In the genomic region with DNA sequence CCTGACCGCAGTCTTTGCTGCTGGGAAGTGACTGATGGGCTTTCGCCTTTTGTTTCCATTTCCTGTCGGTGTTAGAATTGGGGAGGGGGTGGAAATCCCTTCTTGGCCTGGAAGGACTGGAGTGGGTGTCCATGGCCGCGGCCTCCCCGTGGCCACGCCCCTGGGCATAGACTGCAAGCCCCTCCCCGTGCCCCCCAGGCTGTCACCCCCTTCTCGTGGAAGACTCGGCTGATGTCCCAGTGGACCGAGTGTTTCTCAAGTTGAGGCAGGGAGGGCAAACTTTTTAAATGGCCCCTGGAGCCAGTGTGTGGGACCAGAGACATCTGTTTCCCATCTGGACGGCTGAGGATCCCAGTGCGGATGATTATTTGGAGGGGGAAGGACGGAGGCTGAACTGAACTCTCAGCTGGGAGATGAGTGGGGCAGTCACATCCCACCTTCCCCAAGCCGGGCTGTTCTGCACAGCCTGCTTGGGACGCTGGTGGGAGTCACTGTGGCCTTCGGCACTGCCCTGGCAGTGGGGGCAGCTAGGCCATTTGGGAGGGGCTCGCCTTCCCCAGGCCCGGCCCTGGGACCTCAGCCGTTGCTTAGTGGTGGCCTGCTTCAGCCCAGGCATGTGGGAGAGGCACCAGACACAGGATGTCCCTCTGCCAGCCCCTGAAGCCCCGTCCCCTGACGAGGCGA, we compare ENCODE assay signal across 8 cellular contexts. TPM values are rescaled to one million over a fixed set of nuclear protein-coding genes. Genes with fewer than 3 reads are reported as not detected.
DNase-seq lines count a peak whose midpoint lies in the region; ATAC-seq and TF ChIP-seq lines count a peak whose summit lies in the region.

No MANE protein-coding gene starts in this region.

- TF ChIP-seq CTCF in coronary artery (IDR thresholded peaks at IDR 0.05), result no peak

- ATAC-seq in GM21717 (IDR thresholded peaks at IDR 0.05; ENCODE audit: unreplicated experiment) (no peak), HG02623 (IDR thresholded peaks at IDR 0.05; ENCODE audit: unreplicated experiment) (no peak)

- peak; percentile 77 for DNase-seq in AG08396 (ENCODE audit: low spot score)
- peak; percentile 52 for DNase-seq in LHCN-M2 (ENCODE audit: low read depth)
- no peak for DNase-seq in coronary artery (ENCODE audit: low spot score)
- peak; percentile 20 for DNase-seq in midbrain (lab: John Stamatoyannopoulos, UW)
- no peak for DNase-seq in NCI-H2029 (lab: John Stamatoyannopoulos, UW)
- DNase-seq in central memory CD4-positive, alpha-beta T cell, result no peak

- H3K4me3 ChIP-seq in coronary artery, result peak overlapping the region; percentile 84

- H3K27ac ChIP-seq in coronary artery, result peak overlapping the region; percentile 95 to 100

RNA-seq across cellular contexts. Expression of a gene that starts 1.6 kb away (rescaled TPM):
- total RNA-seq in LHCN-M2 (2014; rRNA removed), result 265 and 305 TPM in 2 replicates
- 692 TPM for polyA plus RNA-seq in LHCN-M2 (2012)

RNA-seq across cellular contexts. Expression of a gene that starts 21.9 kb away (rescaled TPM):
- 51.6 and 61.5 TPM in 2 replicates for total RNA-seq in LHCN-M2 (2014; rRNA removed)
- polyA plus RNA-seq in LHCN-M2 (2012), result 48.9 TPM

Comparison
In these comparisons a context has a peak if more than half of its experiments do, and no peak if none do; other contexts are left out.
1. DNase-seq: peak in AG08396 (single experiment), LHCN-M2 (single experiment) and midbrain (single experiment); none in coronary artery (single experiment), NCI-H2029 (single experiment) and central memory CD4-positive, alpha-beta T cell (single experiment).